Comparison of ENCODE assay signal across 1 cellular context in the genomic region with DNA sequence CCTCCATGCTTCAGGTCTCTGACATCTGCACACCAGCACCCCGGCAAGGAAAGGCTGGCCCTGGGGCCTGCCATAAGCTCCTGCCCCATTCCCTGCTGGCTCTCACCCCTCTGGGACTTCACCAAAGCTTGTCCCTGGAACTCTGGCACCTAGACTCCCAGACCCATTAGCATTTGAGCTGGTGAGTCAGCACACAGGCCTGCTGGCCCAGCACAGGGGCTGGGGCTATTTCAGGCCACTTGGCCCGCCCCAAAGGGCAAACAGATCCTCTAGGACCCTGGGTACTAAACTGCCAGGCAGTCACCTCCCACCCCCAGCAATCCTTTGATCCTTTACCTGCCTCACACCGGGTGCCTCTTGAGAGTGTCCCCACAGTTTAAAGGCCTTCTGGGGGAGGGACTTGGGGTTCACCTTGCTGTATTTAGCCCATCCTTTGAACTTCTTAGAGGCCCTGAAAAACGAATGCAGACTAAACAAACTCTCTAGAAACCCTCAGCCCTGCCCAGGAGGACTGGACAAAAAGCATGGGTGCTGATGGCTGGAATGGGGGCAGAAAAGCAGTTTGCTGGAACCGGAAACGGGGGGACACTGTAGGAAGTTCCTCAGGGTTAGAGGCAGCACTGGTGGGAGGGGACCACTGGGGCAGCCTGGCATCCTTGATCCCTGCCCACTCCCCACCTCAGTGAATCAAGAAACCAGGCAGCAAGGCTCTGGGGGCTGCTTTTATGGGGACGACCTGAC.
A peak's percentile ranks its signal among the peaks of the same experiment; 100 is the strongest.
TF ChIP-seq lines count a peak whose summit lies in the region.

No MANE protein-coding gene starts in this region.

TF ChIP-seq in K562, 482 proteins besides CTCF, POLR2A, EP300 and RAD21:
- TF ChIP-seq, protein P1, sequence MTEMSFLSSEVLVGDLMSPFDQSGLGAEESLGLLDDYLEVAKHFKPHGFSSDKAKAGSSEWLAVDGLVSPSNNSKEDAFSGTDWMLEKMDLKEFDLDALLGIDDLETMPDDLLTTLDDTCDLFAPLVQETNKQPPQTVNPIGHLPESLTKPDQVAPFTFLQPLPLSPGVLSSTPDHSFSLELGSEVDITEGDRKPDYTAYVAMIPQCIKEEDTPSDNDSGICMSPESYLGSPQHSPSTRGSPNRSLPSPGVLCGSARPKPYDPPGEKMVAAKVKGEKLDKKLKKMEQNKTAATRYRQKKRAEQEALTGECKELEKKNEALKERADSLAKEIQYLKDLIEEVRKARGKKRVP (CRISPR knock-in tag; IDR thresholded peaks at IDR 0.05): 0 out of 2 replicates have a peak, but pooled peaks have one; percentile 7
- peak; percentile 17; the same call in 1 of the 2 replicates for TF ChIP-seq FOSL1 (tag; conservative IDR thresholded peaks at IDR 0.05)
- TF ChIP-seq, protein P2, sequence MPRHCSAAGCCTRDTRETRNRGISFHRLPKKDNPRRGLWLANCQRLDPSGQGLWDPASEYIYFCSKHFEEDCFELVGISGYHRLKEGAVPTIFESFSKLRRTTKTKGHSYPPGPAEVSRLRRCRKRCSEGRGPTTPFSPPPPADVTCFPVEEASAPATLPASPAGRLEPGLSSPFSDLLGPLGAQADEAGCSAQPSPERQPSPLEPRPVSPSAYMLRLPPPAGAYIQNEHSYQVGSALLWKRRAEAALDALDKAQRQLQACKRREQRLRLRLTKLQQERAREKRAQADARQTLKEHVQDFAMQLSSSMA (CRISPR knock-in tag; IDR thresholded peaks at IDR 0.05): no peak
- no peak for TF ChIP-seq RB1 (IDR thresholded peaks at IDR 0.05; ENCODE audit: low read depth)
